In genomic region chr10:70380350-70381135, GRCh38 we compare ENCODE assay signal across 14 cellular contexts. TPM values are rescaled to one million over a fixed set of nuclear protein-coding genes. Genes with fewer than 3 reads are reported as not detected.
DNase-seq lines count a peak whose midpoint lies in the region; ATAC-seq, FAIRE-seq and TF ChIP-seq lines count a peak whose summit lies in the region.
"Had no signal": no experiment of that assay in that cellular context is flagged by ENCODE, and none has a peak within 500 bp of the region (broad histone marks: within the 10 kb centered on the region; RNA-seq: fewer than 3 reads in every experiment).

No MANE protein-coding gene starts in this region.

- H3K56ac ChIP-seq in IMR-90 (ENCODE audit: extremely low read depth, insufficient read depth, low read length) = no peak overlapping the region

- CTCF ChIA-PET in IMR-90 (lab: Yijun Ruan, JAX) = no interaction called here
- CTCF ChIA-PET in GM12878 (lab: Yijun Ruan, JAX) = interaction anchor here (1.0 to 4.4 kb wide), 12 partner anchors 12 to 234 kb away, joined by 3 to 22 read pairs (median 5); partner anchors contain the start of genes EIF4EBP2 and TYSND1

- peaks cover 17% of the 10 kb centered on the region for H3K4me1 Mint-ChIP-seq in T-helper 2 cell treated with Interferon-gamma antibody and Interleukin-4, amounts not matched to agents 5 μg/mL and 100 μg/mL, for 36 hours (ENCODE audit: low read depth)
- peaks cover 10% of the 10 kb centered on the region for H3K4me1 Mint-ChIP-seq in nephron

- peaks cover 17% of the 10 kb centered on the region for H3K4me1 ChIP-seq in IMR-90 (ENCODE audit: control insufficient read depth, insufficient read depth, low read length)
- peaks cover 10% of the 10 kb centered on the region for H3K4me1 ChIP-seq in GM12878 (ENCODE audit: control insufficient read depth, insufficient read depth, low read length)
- peaks cover 0 to 5% of the 10 kb centered on the region in 2 donors for H3K4me1 ChIP-seq in kidney (ENCODE audit: control insufficient read depth in 1 of 2, insufficient read depth in 1 of 2, low read depth in 1 of 2, low read length in 2 of 2)

- H4K20me1 ChIP-seq in IMR-90 (ENCODE audit: insufficient read depth, low read length) (peaks cover 3% of the 10 kb centered on the region; the same call in 1 of the 2 replicates), GM12878 (ENCODE audit: control insufficient read depth, insufficient read depth) (no peaks in the 10 kb centered on the region)

- H4K91ac ChIP-seq in IMR-90 (ENCODE audit: insufficient read depth, low read depth, low read length) = no peak overlapping the region

- no peaks in the 10 kb centered on the region for H3K36me3 ChIP-seq in IMR-90 (ENCODE audit: control insufficient read depth, insufficient read depth, low read length)
- H3K36me3 ChIP-seq in GM12878 (ENCODE audit: control insufficient read depth in 2 of 2, insufficient read depth in 2 of 2, low read length in 1 of 2) = no peaks in the 10 kb centered on the region
- no peaks in the 10 kb centered on the region for H3K36me3 ChIP-seq in kidney (ENCODE audit: control insufficient read depth in 1 of 2, insufficient read depth in 2 of 2, low read length in 2 of 2)
- H3K36me3 ChIP-seq: ascending aorta, right lobe of liver had no signal

- FAIRE-seq in GM12878 (lab: Jason Lieb, UNC) = peak; percentile 78
- FAIRE-seq in kidney (lab: Jason Lieb, UNC) = no peak
- FAIRE-seq: endometrium had no signal

- peaks cover 2% of the 10 kb centered on the region; the same call in 1 of the 2 replicates for H3K9me3 ChIP-seq in IMR-90 (ENCODE audit: control insufficient read depth, insufficient read depth, low read length)
- H3K9me3 ChIP-seq in GM12878 (replicated peaks; ENCODE audit: control insufficient read depth, insufficient read depth, low read length) = no peaks in the 10 kb centered on the region
- H3K9me3 ChIP-seq in kidney (ENCODE audit: control insufficient read depth in 1 of 2, low read length in 2 of 2) = peaks cover 0 to 8% of the 10 kb centered on the region in 2 donors
- H3K9me3 ChIP-seq: ascending aorta, right lobe of liver had no signal

- RAD21 ChIA-PET in GM12878 (lab: Charles Lee; ENCODE audit: unreplicated experiment) = interaction anchor here (0.9 to 2.0 kb wide), 5 partner anchors 23 to 159 kb away, joined by 3 to 6 read pairs (median 4); partner anchors contain the start of gene EIF4EBP2

- H3K9me3 Mint-ChIP-seq in T-helper 2 cell treated with Interferon-gamma antibody and Interleukin-4, amounts not matched to agents 5 μg/mL and 100 μg/mL, for 36 hours = peaks cover 10% of the 10 kb centered on the region
- no peaks in the 10 kb centered on the region for H3K9me3 Mint-ChIP-seq in nephron

- ATAC-seq in IMR-90 (ENCODE audit: low read depth) (no peak), GM12878 (no peak)

- no peak overlapping the region for H3K14ac ChIP-seq in IMR-90 (replicated peaks; ENCODE audit: low read depth, low read length)

- peak overlapping the region; percentile 9; the same call in 1 of the 2 replicates for H3K23ac ChIP-seq in IMR-90 (ENCODE audit: low read depth, low read length)

- TF ChIP-seq CTCF in IMR-90 (conservative IDR thresholded peaks at IDR 0.05; ENCODE audit: low read depth, low read length) (no peak), GM12878 (IDR thresholded peaks at IDR 0.05 in 2 of 3, conservative IDR thresholded peaks at IDR 0.05 in 1 of 3; ENCODE audit: control insufficient read depth in 2 of 3, extremely low read depth in 1 of 3, insufficient read depth in 1 of 3, low read depth in 3 of 3, low read length in 3 of 3) (no peak), nephron (IDR thresholded peaks at IDR 0.05; ENCODE audit: unreplicated experiment in 3 of 3) (no peak), kidney (IDR thresholded peaks at IDR 0.05; ENCODE audit: borderline replicate concordance, extremely low read depth, insufficient read depth) (no peak)

- BruUV-seq in IMR-90 (replicated peaks; lab: Mats Ljungman, UMichigan) (no TSS peak), GM12878 (replicated peaks; lab: Mats Ljungman, UMichigan) (no TSS peak)

- H3K18ac ChIP-seq in IMR-90 (ENCODE audit: low read depth, low read length) = no peak overlapping the region

- H2AFZ ChIP-seq in IMR-90 (replicated peaks; ENCODE audit: low read length, poor library complexity) = no peak overlapping the region
- H2AFZ ChIP-seq in GM12878 (ENCODE audit: control insufficient read depth, low read depth, low read length) = no peak overlapping the region

- TF ChIP-seq RAD21 in IMR-90 (IDR thresholded peaks at IDR 0.05; ENCODE audit: low read length) = no peak
- no peak for TF ChIP-seq RAD21 in GM12878 (IDR thresholded peaks at IDR 0.05; ENCODE audit: insufficient read depth, low read depth, low read length)

- SMC1A ChIA-PET in GM12878 (lab: Charles Lee; ENCODE audit: uncharacterized antibody, unreplicated experiment) = interaction anchor here (0.6 to 2.1 kb wide), 4 partner anchors 16 to 163 kb away, joined by 3 to 5 read pairs (median 4); no protein-coding TSS in a partner anchor

- H3K79me2 ChIP-seq in GM12878 (ENCODE audit: control insufficient read depth, insufficient read depth, low read length) = peaks cover 11% of the 10 kb centered on the region

- no peak overlapping the region for H2AK9ac ChIP-seq in IMR-90 (replicated peaks; ENCODE audit: low read depth, low read length, poor library complexity)

- H3K4me3 ChIP-seq in IMR-90 (ENCODE audit: insufficient read depth, low read depth, low read length) (no peak overlapping the region), GM12878 (peak overlapping the region; percentile 86; the same call in 1 of the 2 replicates), kidney (ENCODE audit: low read length in 2 of 2) (no peak overlapping the region)

- TF ChIP-seq EP300 in GM12878 (IDR thresholded peaks at IDR 0.05; ENCODE audit: borderline replicate concordance in 1 of 2, control insufficient read depth in 1 of 2, low read depth in 2 of 2, low read length in 2 of 2) = no peak

- peaks cover 11% of the 10 kb centered on the region for H3K36me3 Mint-ChIP-seq in T-helper 2 cell treated with Interferon-gamma antibody and Interleukin-4, amounts not matched to agents 5 μg/mL and 100 μg/mL, for 36 hours (ENCODE audit: low read depth)
- no peaks in the 10 kb centered on the region for H3K36me3 Mint-ChIP-seq in nephron (ENCODE audit: low read depth)

- no peak overlapping the region for H4K5ac ChIP-seq in IMR-90 (ENCODE audit: low read depth, low read length)

- no CpG with 5 or more reads among the region's 7 CpGs for WGBS in IMR-90 (ENCODE audit: extremely low coverage in 2 of 2, insufficient read length in 1 of 2), 2 experiments
- WGBS in GM12878 (ENCODE audit: insufficient coverage, insufficient replicate concordance, low lambda C conversion rate, missing lambda C conversion rate) = 92% methylated on average over 7 of the region's 7 CpGs

- H3K9me1 ChIP-seq in IMR-90 (ENCODE audit: insufficient read depth, low read length) = peaks cover 19% of the 10 kb centered on the region

- no peak overlapping the region for H4K8ac ChIP-seq in IMR-90 (ENCODE audit: low read depth in 2 of 2, low read length in 2 of 2)

- H3K27me3 Mint-ChIP-seq in T-helper 2 cell treated with Interferon-gamma antibody and Interleukin-4, amounts not matched to agents 5 μg/mL and 100 μg/mL, for 36 hours (ENCODE audit: low read depth) = no peaks in the 10 kb centered on the region
- H3K27me3 Mint-ChIP-seq in nephron (ENCODE audit: low read depth) = peaks cover 10% of the 10 kb centered on the region

- TF ChIP-seq POLR2A in IMR-90 (IDR thresholded peaks at IDR 0.05; ENCODE audit: low read depth, low read length) (no peak), GM12878 (IDR thresholded peaks at IDR 0.05; ENCODE audit: low read depth, low read length) (no peak)

- no peak for DNase-seq in T-helper 2 cell treated with Interferon-gamma antibody and Interleukin-4, amounts not matched to agents 5 μg/mL and 100 μg/mL, for 36 hours (ENCODE audit: low spot score)
- DNase-seq in T-helper 2 cell = no peak
- DNase-seq in IMR-90 = no peak
- DNase-seq in GM12878 (ENCODE audit: low read depth, low spot score) = no peak
- DNase-seq in T-helper 9 cell = no peak
- no peak for DNase-seq in SW480 (ENCODE audit: low spot score)
- no peak for DNase-seq in kidney
- DNase-seq: activated CD4-positive, alpha-beta T cell treated with anti-CD3 and anti-CD28 coated beads, Interleukin-2, amount 50 U/mL, for 4 hours; hippocampal formation; right lobe of liver; SHP77 treated with DMSO at 0.1 percent for 48 hours had no signal

- intact Hi-C loops in IMR-90 (cut with micrococcal nuclease) (no loop called here), GM12878 (cut with micrococcal nuclease; ENCODE audit: unreplicated experiment) (no loop called here), kidney (cut with DNase I) (no loop called here)

- H3K27me3 ChIP-seq in IMR-90 (ENCODE audit: control insufficient read depth, insufficient read depth, low read length) (no peaks in the 10 kb centered on the region), GM12878 (replicated peaks in 1 of 2; ENCODE audit: control insufficient read depth in 2 of 2, insufficient read depth in 2 of 2, low read length in 1 of 2) (no peaks in the 10 kb centered on the region)
- H3K27me3 ChIP-seq: ascending aorta, right lobe of liver had no signal

- H3K4me2 ChIP-seq in IMR-90 (ENCODE audit: low read depth, low read length) = no peak overlapping the region
- H3K4me2 ChIP-seq in GM12878 (ENCODE audit: control insufficient read depth, insufficient read depth) = peak overlapping the region; percentile 98

- peak overlapping the region; percentile 35; the same call in 1 of the 2 replicates for H2BK20ac ChIP-seq in IMR-90 (ENCODE audit: low read depth, low read length)

- H2BK120ac ChIP-seq in IMR-90 (ENCODE audit: low read depth, low read length) = no peak overlapping the region

- peaks cover 0 to 32% of the 10 kb centered on the region in 2 experiments; a peak in 2 of 4 replicates for H3K79me1 ChIP-seq in IMR-90 (ENCODE audit: low read depth in 1 of 2, low read length in 2 of 2)

- in situ Hi-C loops in IMR-90 (cut with MboI; ENCODE audit: low sequenced_read_pairs) (no loop called here), GM12878 (cut with MboI) (no loop called here)

- H3K4me3 Mint-ChIP-seq in T-helper 2 cell treated with Interferon-gamma antibody and Interleukin-4, amounts not matched to agents 5 μg/mL and 100 μg/mL, for 36 hours = peak overlapping the region; percentile 89
- H3K4me3 Mint-ChIP-seq in nephron = peak overlapping the region; percentile 92 to 93 (median 93)

- H3K9ac ChIP-seq in IMR-90 (ENCODE audit: low read depth, low read length) (no peak overlapping the region), GM12878 (ENCODE audit: control insufficient read depth, insufficient read depth, low read length) (no peak overlapping the region), kidney (ENCODE audit: low read length in 2 of 2) (no peak overlapping the region)

- H3K4ac ChIP-seq in IMR-90 (ENCODE audit: low read depth, low read length) = no peak overlapping the region; the same call in 1 of the 2 replicates

- H2BK15ac ChIP-seq in IMR-90 (ENCODE audit: low read depth, low read length) = no peak overlapping the region; the same call in 2 of the 3 replicates

- H2AK5ac ChIP-seq in IMR-90 (ENCODE audit: low read depth, low read length) = peak overlapping the region; percentile 60

- H2BK5ac ChIP-seq in IMR-90 (ENCODE audit: low read depth, low read length, poor library complexity, severe bottlenecking) = no peak overlapping the region

- peak overlapping the region; percentile 56 for H3K27ac Mint-ChIP-seq in T-helper 2 cell treated with Interferon-gamma antibody and Interleukin-4, amounts not matched to agents 5 μg/mL and 100 μg/mL, for 36 hours
- no peak overlapping the region for H3K27ac Mint-ChIP-seq in nephron

- dilution Hi-C loops in IMR-90 (cut with HindIII; ENCODE audit: low sequenced_read_pairs, unreplicated experiment) = no loop called here

- POLR2A ChIA-PET in IMR-90 (lab: Charles Lee; ENCODE audit: unreplicated experiment) = no interaction called here
- POLR2A ChIA-PET in GM12878 (lab: Charles Lee) = interaction anchor here (1.9 kb wide), 1 partner anchor 25 kb away, joined by 6 read pairs; no protein-coding TSS in a partner anchor

- no peak overlapping the region for H3K27ac ChIP-seq in IMR-90 (ENCODE audit: insufficient read depth, low read length)
- H3K27ac ChIP-seq in GM12878 (ENCODE audit: control insufficient read depth, insufficient read depth) = no peak overlapping the region
- H3K27ac ChIP-seq in kidney (ENCODE audit: low read depth in 2 of 2, low read length in 2 of 2) = no peak overlapping the region
- H3K27ac ChIP-seq: right lobe of liver had no signal

RNA-seq across cellular contexts. Expression of gene LRRC20, which starts 1.9 kb away (rescaled TPM):
- total RNA-seq in IMR-90 (2012; rRNA removed) (6.9 and 9.5 TPM in 2 replicates), GM12878 (2014; rRNA removed) (19.4 and 24.5 TPM in 2 replicates), GM12878 (2014; rRNA removed; fragmentation: Illumina TruSeq; extraction: Trizol) (10.0 and 10.2 TPM in 2 replicates), GM12878 (2021) (25.9 and 27.6 TPM in 2 replicates), kidney (6.0 TPM)
- polyA plus RNA-seq in IMR-90 (2012; rRNA removed) (11.5 and 12.4 TPM in 2 replicates), GM12878 (2011; rRNA removed) (14.9 and 28.0 TPM in 2 replicates), GM12878 (2014; fragmentation: Illumina TruSeq; extraction: Trizol) (13.5 and 21.5 TPM in 2 replicates), GM12878 (2014; fragmentation: Nextera tagmentation; extraction: Ambion mirVana) (1 to 10 TPM; 3.5 to 6.9 TPM), GM12878 (2014; rRNA removed) (23.2 and 24.4 TPM in 2 replicates), GM12878 (2016; fragmentation: Nextera tagmentation; extraction: Ambion mirVana) (10 to 100 TPM; 13.3 to 15.7 TPM), kidney (ENCODE audit: insufficient read depth, low read depth, low replicate concordance) (6.3 TPM)
- 8.1 and 15.0 TPM in 2 replicates for polyA plus RNA-seq in IMR-90 (2012; cell fraction: cytosol; rRNA removed)
- polyA plus RNA-seq in IMR-90 (2012; cell fraction: nucleus; rRNA removed; ENCODE audit: low replicate concordance) = 9.0 and 12.6 TPM in 2 replicates
- total RNA-seq in GM12878 (2013; cell fraction: nucleolus; rRNA removed) = 15.6 and 22.4 TPM in 2 replicates
- 6.0 TPM for polyA plus RNA-seq in GM12878 (2011; ENCODE audit: low read depth)
- polyA plus RNA-seq in GM12878 (2011; cell fraction: cytosol; rRNA removed) = 44.5 and 50.8 TPM in 2 replicates
- polyA plus RNA-seq in GM12878 (2011; cell fraction: nucleus; rRNA removed) = 34.0 and 36.2 TPM in 2 replicates
- polyA plus RNA-seq in GM12878 (2012) = 8.8 and 11.6 TPM in 2 replicates
- polyA minus RNA-seq in GM12878 (2011; rRNA and poly(A)+ RNA removed) = 24.5 and 25.4 TPM in 2 replicates
- polyA minus RNA-seq in GM12878 (2011; cell fraction: cytosol; rRNA and poly(A)+ RNA removed) = 5.6 and 6.5 TPM in 2 replicates
- polyA minus RNA-seq in GM12878 (2011; cell fraction: nucleus; rRNA and poly(A)+ RNA removed) = 6.8 and 9.7 TPM in 2 replicates

RNA-seq across cellular contexts. Expression of gene EIF4EBP2, which starts 23.4 kb away (rescaled TPM):
- total RNA-seq in IMR-90 (2012; rRNA removed) (15.6 and 20.8 TPM in 2 replicates), GM12878 (2014; rRNA removed) (23.2 and 25.4 TPM in 2 replicates), GM12878 (2014; rRNA removed; fragmentation: Illumina TruSeq; extraction: Trizol) (32.2 and 32.9 TPM in 2 replicates), GM12878 (2021) (48.5 TPM in 2 replicates), kidney (66.6 TPM)
- polyA plus RNA-seq in IMR-90 (2012; rRNA removed) (10.4 and 13.7 TPM in 2 replicates), GM12878 (2011; rRNA removed) (25.7 and 29.4 TPM in 2 replicates), GM12878 (2014; fragmentation: Illumina TruSeq; extraction: Trizol) (51.3 and 64.0 TPM in 2 replicates), GM12878 (2014; fragmentation: Nextera tagmentation; extraction: Ambion mirVana) (10 to 100 TPM; 14.4 to 20.4 TPM), GM12878 (2014; rRNA removed) (23.1 and 24.0 TPM in 2 replicates), GM12878 (2016; fragmentation: Nextera tagmentation; extraction: Ambion mirVana) (10 to 100 TPM; 34.4 to 35.8 TPM), kidney (ENCODE audit: insufficient read depth, low read depth, low replicate concordance) (35.8 TPM)
- 3.8 and 5.4 TPM in 2 replicates for polyA plus RNA-seq in IMR-90 (2012; cell fraction: cytosol; rRNA removed)
- polyA plus RNA-seq in IMR-90 (2012; cell fraction: nucleus; rRNA removed; ENCODE audit: low replicate concordance) = 2.9 and 17.2 TPM in 2 replicates
- 8.3 and 9.5 TPM in 2 replicates for total RNA-seq in GM12878 (2013; cell fraction: nucleolus; rRNA removed)
- polyA plus RNA-seq in GM12878 (2011; ENCODE audit: low read depth) = 22.0 TPM
- polyA plus RNA-seq in GM12878 (2011; cell fraction: cytosol; rRNA removed) = 19.5 and 28.3 TPM in 2 replicates
- polyA plus RNA-seq in GM12878 (2011; cell fraction: nucleus; rRNA removed) = 9.4 and 11.6 TPM in 2 replicates
- 25.3 and 27.3 TPM in 2 replicates for polyA plus RNA-seq in GM12878 (2012)
- 33.9 and 34.3 TPM in 2 replicates for polyA minus RNA-seq in GM12878 (2011; rRNA and poly(A)+ RNA removed)
- polyA minus RNA-seq in GM12878 (2011; cell fraction: cytosol; rRNA and poly(A)+ RNA removed) = 17.0 and 23.4 TPM in 2 replicates
- 4.8 and 7.5 TPM in 2 replicates for polyA minus RNA-seq in GM12878 (2011; cell fraction: nucleus; rRNA and poly(A)+ RNA removed)
